Comparison of ENCODE assay signal across 16 cellular contexts in genomic region chr1:73065585-73065984, GRCh38.
DNase-seq lines count a peak whose midpoint lies in the region; ATAC-seq and TF ChIP-seq lines count a peak whose summit lies in the region.
"Had no signal": no experiment of that assay in that cellular context is flagged by ENCODE, and none has a peak within 500 bp of the region (broad histone marks: within the 10 kb centered on the region; RNA-seq: fewer than 3 reads in every experiment).

No MANE protein-coding gene starts in this region.

- H3K27me3 Mint-ChIP-seq in naive thymus-derived CD8-positive, alpha-beta T cell = no peaks in the 10 kb centered on the region
- H3K27me3 Mint-ChIP-seq in activated T-cell treated with anti-CD3 and anti-CD28 coated beads, Interleukin-2, amount 50 U/mL, for 24 hours = no peaks in the 10 kb centered on the region
- H3K27me3 Mint-ChIP-seq: naive B cell had no signal

- H3K9me3 ChIP-seq in HUES64 (ENCODE audit: insufficient read depth, low read depth, low read length) (peaks cover 20% of the 10 kb centered on the region), ectodermal cell (ENCODE audit: control insufficient read depth, low read length) (peaks cover 2% of the 10 kb centered on the region), prostate gland (no peaks in the 10 kb centered on the region)

- peak; percentile 55 for DNase-seq in NCI-H510A (lab: John Stamatoyannopoulos, UW)
- DNase-seq in prostate gland (ENCODE audit: low spot score) = peak; percentile 7
- no peak for DNase-seq in activated CD8-positive, alpha-beta memory T cell treated with anti-CD3 and anti-CD28 coated beads for 24 hours
- DNase-seq in NOMO-1 (lab: John Stamatoyannopoulos, UW; ENCODE audit: unreplicated experiment in 2 of 2) = no peak
- no peak for DNase-seq in naive thymus-derived CD8-positive, alpha-beta T cell
- no peak for DNase-seq in activated T-cell treated with anti-CD3 and anti-CD28 coated beads, Interleukin-2, amount 50 U/mL, for 24 hours
- DNase-seq: activated CD4-positive, alpha-beta T cell treated with anti-CD3 and anti-CD28 coated beads for 1 hour; activated effector memory CD4-positive, alpha-beta T cell treated with Interleukin-2 at 50 U/mL for 16 hours; erythroblast; immature natural killer cell; naive B cell; NCI-H2029; stimulated activated naive CD4-positive, alpha-beta T cell had no signal

- H3K4me1 ChIP-seq in HUES64 (ENCODE audit: insufficient read depth, low read length) = peaks cover 27% of the 10 kb centered on the region
- H3K4me1 ChIP-seq in ectodermal cell (ENCODE audit: control insufficient read depth, insufficient read depth, low read length) = peaks cover 11% of the 10 kb centered on the region
- no peaks in the 10 kb centered on the region for H3K4me1 ChIP-seq in prostate gland (replicated peaks)

- H3K4me3 ChIP-seq in HUES64 (ENCODE audit: low read length) = no peak overlapping the region
- no peak overlapping the region for H3K4me3 ChIP-seq in ectodermal cell (ENCODE audit: insufficient read depth, low read depth, low read length)
- no peak overlapping the region for H3K4me3 ChIP-seq in prostate gland
- H3K4me3 ChIP-seq: cardiac muscle cell had no signal

- H3K27me3 ChIP-seq in HUES64 (ENCODE audit: insufficient read depth, low read length) (no peaks in the 10 kb centered on the region), ectodermal cell (ENCODE audit: control insufficient read depth, insufficient read depth, low read length, poor library complexity, severe bottlenecking) (no peaks in the 10 kb centered on the region), prostate gland (replicated peaks; ENCODE audit: insufficient read depth) (no peaks in the 10 kb centered on the region)
- H3K27me3 ChIP-seq: cardiac muscle cell had no signal

- peaks cover 0 to 13% (median 9%) of the 10 kb centered on the region in 9 donors for H3K9me3 Mint-ChIP-seq in naive thymus-derived CD8-positive, alpha-beta T cell
- peaks cover 9% of the 10 kb centered on the region for H3K9me3 Mint-ChIP-seq in activated T-cell treated with anti-CD3 and anti-CD28 coated beads, Interleukin-2, amount 50 U/mL, for 24 hours

- H3K27ac ChIP-seq in HUES64 (ENCODE audit: low read depth, low read length) (peak overlapping the region; percentile 65), ectodermal cell (ENCODE audit: insufficient read depth, low read depth, low read length, poor library complexity, severe bottlenecking) (peak overlapping the region; percentile 76), prostate gland (no peak overlapping the region)
- H3K27ac ChIP-seq: cardiac muscle cell had no signal

- intact Hi-C loops in prostate gland (cut with DNase I) = no loop called here

- H3K9ac ChIP-seq in HUES64 (ENCODE audit: low read depth, low read length) = no peak overlapping the region

- H3K4me3 Mint-ChIP-seq in naive thymus-derived CD8-positive, alpha-beta T cell = no peak overlapping the region
- H3K4me3 Mint-ChIP-seq in activated T-cell treated with anti-CD3 and anti-CD28 coated beads, Interleukin-2, amount 50 U/mL, for 24 hours = no peak overlapping the region
- H3K4me3 Mint-ChIP-seq: immature natural killer cell, naive B cell had no signal

- TF ChIP-seq CTCF in prostate gland (IDR thresholded peaks at IDR 0.05) = no peak

- POLR2A ChIA-PET in naive thymus-derived CD8-positive, alpha-beta T cell (lab: Charles Lee) = no interaction called here

- 36% methylated on average over 5 of the region's 5 CpGs for WGBS in HUES64
- WGBS in ectodermal cell, 2 experiments = 13% methylated on average over 5 of the region's 5 CpGs
- 3% methylated on average over 5 of the region's 5 CpGs for WGBS in prostate gland

- TF ChIP-seq POLR2A in prostate gland (IDR thresholded peaks at IDR 0.05) = no peak

- H3K27ac Mint-ChIP-seq in naive thymus-derived CD8-positive, alpha-beta T cell = no peak overlapping the region
- H3K27ac Mint-ChIP-seq in activated T-cell treated with anti-CD3 and anti-CD28 coated beads, Interleukin-2, amount 50 U/mL, for 24 hours = no peak overlapping the region
- H3K27ac Mint-ChIP-seq: immature natural killer cell, naive B cell had no signal

- H3K4me1 Mint-ChIP-seq in naive thymus-derived CD8-positive, alpha-beta T cell = no peaks in the 10 kb centered on the region
- no peaks in the 10 kb centered on the region for H3K4me1 Mint-ChIP-seq in activated T-cell treated with anti-CD3 and anti-CD28 coated beads, Interleukin-2, amount 50 U/mL, for 24 hours (ENCODE audit: low read depth)
- H3K4me1 Mint-ChIP-seq: immature natural killer cell, naive B cell had no signal

- H3K36me3 Mint-ChIP-seq in naive thymus-derived CD8-positive, alpha-beta T cell = peaks cover 0 to 10% (median 0%) of the 10 kb centered on the region in 3 donors
- no peaks in the 10 kb centered on the region for H3K36me3 Mint-ChIP-seq in activated T-cell treated with anti-CD3 and anti-CD28 coated beads, Interleukin-2, amount 50 U/mL, for 24 hours (ENCODE audit: low read depth)
- H3K36me3 Mint-ChIP-seq: immature natural killer cell, naive B cell had no signal

- H3K36me3 ChIP-seq in HUES64 (ENCODE audit: insufficient read depth, low read length) = no peaks in the 10 kb centered on the region
- no peaks in the 10 kb centered on the region for H3K36me3 ChIP-seq in ectodermal cell (ENCODE audit: control insufficient read depth, insufficient read depth, low read length)
- no peaks in the 10 kb centered on the region for H3K36me3 ChIP-seq in prostate gland
- H3K36me3 ChIP-seq: cardiac muscle cell had no signal

- ATAC-seq in naive thymus-derived CD8-positive, alpha-beta T cell = no peak

Comparison
In these comparisons a context has a peak if more than half of its experiments do, and no peak if none do; other contexts are left out.
1. H3K27ac ChIP-seq: peak in HUES64 (single experiment) and ectodermal cell (single experiment); none in prostate gland (0 of 2).
2. DNase-seq: peak in NCI-H510A (single experiment) and prostate gland (single experiment); none in activated CD8-positive, alpha-beta memory T cell treated with anti-CD3 and anti-CD28 coated beads for 24 hours (single experiment), NOMO-1 (0 of 2), naive thymus-derived CD8-positive, alpha-beta T cell (0 of 10) and activated T-cell treated with anti-CD3 and anti-CD28 coated beads, Interleukin-2, amount 50 U/mL, for 24 hours (single experiment).